30 cellular contexts compared by ENCODE assay signal in the genomic region with DNA sequence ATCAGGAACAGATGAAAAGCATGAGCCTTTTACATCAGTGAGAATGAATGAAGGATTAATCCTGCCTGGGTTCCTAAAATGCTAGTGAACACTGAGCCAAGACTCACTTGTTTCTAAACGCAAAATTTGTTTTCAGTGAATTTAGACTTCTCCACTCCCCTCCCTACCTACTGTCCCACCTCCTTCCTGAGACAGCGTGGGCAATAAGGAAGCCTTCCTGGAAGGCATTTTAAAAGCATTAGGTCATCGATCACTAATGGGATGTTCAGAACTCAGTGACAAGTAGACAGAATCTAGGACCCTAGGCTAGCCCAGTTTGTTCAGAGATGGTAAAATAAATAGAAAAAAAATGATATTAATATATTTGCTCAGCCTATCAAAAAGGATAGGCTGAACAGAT.
DNase-seq lines count a peak whose midpoint lies in the region; ATAC-seq and TF ChIP-seq lines count a peak whose summit lies in the region.
"Had no signal": no experiment of that assay in that cellular context is flagged by ENCODE, and none has a peak within 500 bp of the region (broad histone marks: within the 10 kb centered on the region; RNA-seq: fewer than 3 reads in every experiment).

No MANE protein-coding gene starts in this region.

- H3K4me1 Mint-ChIP-seq in GM23338, result peaks cover 5% of the 10 kb centered on the region; the same call in 2 of the 3 replicates
- H3K4me1 Mint-ChIP-seq: activated B cell treated with CpG ODN at 0.5 μM for 24 hours; activated naive CD8-positive, alpha-beta T cell treated with anti-CD3 and anti-CD28 coated beads, Interleukin-2, amount 10 ng/mL, durations not matched to agents 7 days and 5 days; nephron; stimulated activated naive B cell treated with anti-CD40 and anti-IgM and Interleukin-4, amounts not matched to agents 10 μg/mL and 1 μg/mL and 100 μg/mL, for 72 hours; T-cell had no signal

- no peak overlapping the region for H3K4me2 ChIP-seq in GM23338
- H3K4me2 ChIP-seq in skeletal muscle satellite cell (ENCODE audit: low read length), result peak overlapping the region; percentile 14

- H3F3A ChIP-seq in GM23338 (replicated peaks; ENCODE audit: low read depth), result no peaks in the 10 kb centered on the region

- no peak overlapping the region for H3K4me3 ChIP-seq in GM23338
- no peak overlapping the region for H3K4me3 ChIP-seq in skeletal muscle satellite cell (ENCODE audit: low read length)
- H3K4me3 ChIP-seq: SJCRH30, skin epidermis, suprapubic skin, upper lobe of right lung had no signal

- H3K27me3 ChIP-seq in GM23338 (ENCODE audit: insufficient read depth) (no peaks in the 10 kb centered on the region), skeletal muscle satellite cell (ENCODE audit: control insufficient read depth, insufficient read depth, low read length) (no peaks in the 10 kb centered on the region)
- H3K27me3 ChIP-seq: suprapubic skin, upper lobe of right lung had no signal

- no peaks in the 10 kb centered on the region for H3K27me3 Mint-ChIP-seq in GM23338 (ENCODE audit: insufficient read depth, low read depth, poor library complexity)
- H3K27me3 Mint-ChIP-seq: activated B cell treated with CpG ODN at 0.5 μM for 24 hours had no signal

- peaks cover 17% of the 10 kb centered on the region for H3K9me2 ChIP-seq in GM23338 (ENCODE audit: insufficient read depth)

- H3K9me3 Mint-ChIP-seq in GM23338, result no peaks in the 10 kb centered on the region
- H3K9me3 Mint-ChIP-seq: activated B cell treated with CpG ODN at 0.5 μM for 24 hours; activated naive CD8-positive, alpha-beta T cell treated with anti-CD3 and anti-CD28 coated beads, Interleukin-2, amount 10 ng/mL, durations not matched to agents 7 days and 5 days; activated T-cell treated with anti-CD3 and anti-CD28 coated beads, Interleukin-2, amount 50 U/mL, for 24 hours; nephron; stimulated activated naive B cell treated with anti-CD40 and anti-IgM and Interleukin-4, amounts not matched to agents 10 μg/mL and 1 μg/mL and 100 μg/mL, for 72 hours had no signal

- no peak overlapping the region for H3K27ac ChIP-seq in GM23338 (ENCODE audit: low read depth)
- H3K27ac ChIP-seq: C4-2B, SJCRH30, skin epidermis, suprapubic skin, upper lobe of right lung had no signal

- H3K4me1 ChIP-seq in GM23338 (ENCODE audit: insufficient read depth), result 0 out of 2 replicates have a peak, but pooled peaks cover 5% of the 10 kb centered on the region
- peaks cover 10% of the 10 kb centered on the region for H3K4me1 ChIP-seq in skeletal muscle satellite cell (ENCODE audit: control insufficient read depth, insufficient read depth, low read length)
- H3K4me1 ChIP-seq: suprapubic skin, upper lobe of right lung had no signal

- no peaks in the 10 kb centered on the region for H3K9me3 ChIP-seq in skeletal muscle satellite cell (replicated peaks; ENCODE audit: low read length)
- H3K9me3 ChIP-seq: SJCRH30, suprapubic skin, upper lobe of right lung had no signal

- no peaks in the 10 kb centered on the region for H3K36me3 Mint-ChIP-seq in GM23338 (ENCODE audit: low read depth)
- H3K36me3 Mint-ChIP-seq: activated naive CD8-positive, alpha-beta T cell treated with anti-CD3 and anti-CD28 coated beads, Interleukin-2, amount 10 ng/mL, durations not matched to agents 7 days and 5 days; stimulated activated naive B cell treated with anti-CD40 and anti-IgM and Interleukin-4, amounts not matched to agents 10 μg/mL and 1 μg/mL and 100 μg/mL, for 72 hours; T-cell had no signal

- H3K4me3 Mint-ChIP-seq in GM23338, result no peak overlapping the region
- H3K4me3 Mint-ChIP-seq: activated B cell treated with CpG ODN at 0.5 μM for 24 hours; activated naive CD8-positive, alpha-beta T cell treated with anti-CD3 and anti-CD28 coated beads, Interleukin-2, amount 10 ng/mL, durations not matched to agents 7 days and 5 days; activated T-cell treated with anti-CD3 and anti-CD28 coated beads, Interleukin-2, amount 50 U/mL, for 24 hours; nephron; stimulated activated naive B cell treated with anti-CD40 and anti-IgM and Interleukin-4, amounts not matched to agents 10 μg/mL and 1 μg/mL and 100 μg/mL, for 72 hours; T-cell had no signal

- no peak for ATAC-seq in GM23338
- peak; percentile 63 for ATAC-seq in SK-N-SH treated with all-trans-retinoic acid at 6 μM for 48 hours
- ATAC-seq: esophagus mucosa; left colon; stimulated activated naive B cell treated with anti-CD40 and anti-IgM and Interleukin-4, amounts not matched to agents 10 μg/mL and 1 μg/mL and 100 μg/mL, for 72 hours; T-cell; upper lobe of right lung had no signal

- DNase-seq in GM23338 (ENCODE audit: low spot score) (no peak), iris pigment epithelial cell (ENCODE audit: low read depth) (peak; percentile 21), NCI-H2196 treated with DMSO at 0.1 percent for 48 hours (lab: John Stamatoyannopoulos, UW; ENCODE audit: unreplicated experiment) (no peak), NCI-H1694 (lab: John Stamatoyannopoulos, UW) (no peak), NCI-H2227 (lab: John Stamatoyannopoulos, UW; ENCODE audit: unreplicated experiment) (no peak)
- no peak for DNase-seq in stimulated activated naive CD4-positive, alpha-beta T cell treated with Interleukin-2 at 50 U/mL for 16 hours (lab: John Stamatoyannopoulos, UW)
- DNase-seq: activated B cell treated with CpG ODN at 0.5 μM for 24 hours; activated gamma-delta T cell; activated naive CD8-positive, alpha-beta T cell treated with anti-CD3 and anti-CD28 coated beads, Interleukin-2, amount 10 ng/mL, durations not matched to agents 7 days and 5 days; activated T-cell treated with anti-CD3 and anti-CD28 coated beads, Interleukin-2, amount 50 U/mL, for 24 hours; central memory CD4-positive, alpha-beta T cell; COR-L47; GDM1; head of caudate nucleus; left colon; NCI-H1105; NCI-H2029; NCI-H2227 treated with DMSO at 0.1 percent for 48 hours; NCI-H774; SJCRH30; stimulated activated naive B cell treated with anti-CD40 and anti-IgM and Interleukin-4, amounts not matched to agents 10 μg/mL and 1 μg/mL and 100 μg/mL, for 72 hours; T-cell; upper lobe of right lung had no signal

- H4K20me1 ChIP-seq in GM23338 (replicated peaks; ENCODE audit: insufficient read depth), result no peaks in the 10 kb centered on the region

- TF ChIP-seq CTCF in GM23338 (conservative IDR thresholded peaks at IDR 0.05; ENCODE audit: low read depth in 2 of 2), result no peak

- H3K9ac ChIP-seq in skeletal muscle satellite cell (ENCODE audit: low read depth, low read length), result no peak overlapping the region

- no peaks in the 10 kb centered on the region for H3K79me2 ChIP-seq in GM23338 (replicated peaks; ENCODE audit: insufficient read depth)

- no peak overlapping the region for H3K27ac Mint-ChIP-seq in GM23338
- H3K27ac Mint-ChIP-seq: activated B cell treated with CpG ODN at 0.5 μM for 24 hours; activated naive CD8-positive, alpha-beta T cell treated with anti-CD3 and anti-CD28 coated beads, Interleukin-2, amount 10 ng/mL, durations not matched to agents 7 days and 5 days; activated T-cell treated with anti-CD3 and anti-CD28 coated beads, Interleukin-2, amount 50 U/mL, for 24 hours; nephron; stimulated activated naive B cell treated with anti-CD40 and anti-IgM and Interleukin-4, amounts not matched to agents 10 μg/mL and 1 μg/mL and 100 μg/mL, for 72 hours; T-cell had no signal

- H3K36me3 ChIP-seq in GM23338 (ENCODE audit: insufficient read depth) (no peaks in the 10 kb centered on the region), skeletal muscle satellite cell (ENCODE audit: insufficient read depth, low read length) (no peaks in the 10 kb centered on the region)
- H3K36me3 ChIP-seq: SJCRH30, suprapubic skin, upper lobe of right lung had no signal

- H2AFZ ChIP-seq in GM23338, result peak overlapping the region; percentile 73; the same call in 1 of the 2 replicates

TF ChIP-seq in GM23338, 12 proteins besides CTCF, POLR2A, EP300 and RAD21 (continues in another document):
- TF ChIP-seq EZH2phosphoT487 (IDR thresholded peaks at IDR 0.05; ENCODE audit: unreplicated experiment), result no peak

TF ChIP-seq in SK-N-SH treated with all-trans-retinoic acid at 6 μM for 48 hours, 23 proteins besides CTCF, POLR2A, EP300 and RAD21 (continues in another document):
- TF ChIP-seq OSR1 (CRISPR knock-in tag; IDR thresholded peaks at IDR 0.05) (no peak), ARNTL (CRISPR knock-in tag; IDR thresholded peaks at IDR 0.05; ENCODE audit: borderline replicate concordance, low read depth) (no peak), SNAI2 (CRISPR knock-in tag; IDR thresholded peaks at IDR 0.05) (no peak), BACH2 (CRISPR knock-in tag; IDR thresholded peaks at IDR 0.05; ENCODE audit: borderline replicate concordance) (no peak), ZNF8 (CRISPR knock-in tag; IDR thresholded peaks at IDR 0.05) (no peak), TOX (CRISPR knock-in tag; IDR thresholded peaks at IDR 0.05; ENCODE audit: borderline replicate concordance) (no peak)
- TF ChIP-seq, protein P1, sequence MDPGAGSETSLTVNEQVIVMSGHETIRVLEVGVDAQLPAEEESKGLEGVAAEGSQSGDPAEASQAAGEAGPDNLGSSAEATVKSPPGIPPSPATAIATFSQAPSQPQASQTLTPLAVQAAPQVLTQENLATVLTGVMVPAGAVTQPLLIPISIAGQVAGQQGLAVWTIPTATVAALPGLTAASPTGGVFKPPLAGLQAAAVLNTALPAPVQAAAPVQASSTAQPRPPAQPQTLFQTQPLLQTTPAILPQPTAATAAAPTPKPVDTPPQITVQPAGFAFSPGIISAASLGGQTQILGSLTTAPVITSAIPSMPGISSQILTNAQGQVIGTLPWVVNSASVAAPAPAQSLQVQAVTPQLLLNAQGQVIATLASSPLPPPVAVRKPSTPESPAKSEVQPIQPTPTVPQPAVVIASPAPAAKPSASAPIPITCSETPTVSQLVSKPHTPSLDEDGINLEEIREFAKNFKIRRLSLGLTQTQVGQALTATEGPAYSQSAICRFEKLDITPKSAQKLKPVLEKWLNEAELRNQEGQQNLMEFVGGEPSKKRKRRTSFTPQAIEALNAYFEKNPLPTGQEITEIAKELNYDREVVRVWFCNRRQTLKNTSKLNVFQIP (CRISPR knock-in tag; IDR thresholded peaks at IDR 0.05; ENCODE audit: borderline replicate concordance, low read depth), result no peak
- TF ChIP-seq, protein P2, sequence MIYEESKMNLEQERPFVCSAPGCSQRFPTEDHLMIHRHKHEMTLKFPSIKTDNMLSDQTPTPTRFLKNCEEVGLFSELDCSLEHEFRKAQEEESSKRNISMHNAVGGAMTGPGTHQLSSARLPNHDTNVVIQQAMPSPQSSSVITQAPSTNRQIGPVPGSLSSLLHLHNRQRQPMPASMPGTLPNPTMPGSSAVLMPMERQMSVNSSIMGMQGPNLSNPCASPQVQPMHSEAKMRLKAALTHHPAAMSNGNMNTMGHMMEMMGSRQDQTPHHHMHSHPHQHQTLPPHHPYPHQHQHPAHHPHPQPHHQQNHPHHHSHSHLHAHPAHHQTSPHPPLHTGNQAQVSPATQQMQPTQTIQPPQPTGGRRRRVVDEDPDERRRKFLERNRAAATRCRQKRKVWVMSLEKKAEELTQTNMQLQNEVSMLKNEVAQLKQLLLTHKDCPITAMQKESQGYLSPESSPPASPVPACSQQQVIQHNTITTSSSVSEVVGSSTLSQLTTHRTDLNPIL (CRISPR knock-in tag; IDR thresholded peaks at IDR 0.05; ENCODE audit: low read depth), result no peak
